In the genomic region with DNA sequence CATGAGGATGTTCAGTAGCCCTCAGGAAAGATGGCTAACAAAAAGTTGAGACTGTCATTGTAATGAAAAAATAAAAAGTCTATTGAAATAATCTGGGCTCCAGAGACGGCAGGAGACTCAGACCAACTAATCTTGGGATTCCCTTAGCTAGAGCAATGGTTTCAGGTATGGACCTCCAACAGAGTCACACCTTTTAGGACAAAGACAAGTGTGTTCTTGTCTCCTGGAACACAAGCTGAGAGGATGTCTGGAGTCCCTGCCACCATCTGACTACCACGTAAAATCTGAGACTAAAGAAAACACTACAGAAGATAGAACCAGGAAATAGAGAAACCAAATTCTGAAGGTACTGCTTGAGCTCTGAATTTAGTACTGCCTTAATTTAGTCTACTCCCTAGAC, we compare ENCODE assay signal across 18 cellular contexts.
DNase-seq lines count a peak whose midpoint lies in the region; ATAC-seq, FAIRE-seq and TF ChIP-seq lines count a peak whose summit lies in the region.
"Had no signal": no experiment of that assay in that cellular context is flagged by ENCODE, and none has a peak within 500 bp of the region (broad histone marks: within the 10 kb centered on the region; RNA-seq: fewer than 3 reads in every experiment).

No MANE protein-coding gene starts in this region.

- DNase-seq in DMS153 treated with DMSO at 0.1 percent for 48 hours (lab: John Stamatoyannopoulos, UW; ENCODE audit: unreplicated experiment), result peak; percentile 27
- no peak for DNase-seq in HL-60 (ENCODE audit: low read depth in 1 of 2, low spot score in 1 of 2)
- peak; percentile 34 for DNase-seq in NCI-H2196 treated with DMSO at 0.1 percent for 48 hours (lab: John Stamatoyannopoulos, UW; ENCODE audit: unreplicated experiment)
- DNase-seq in foreskin keratinocyte, result no peak
- DNase-seq in occipital lobe (lab: John Stamatoyannopoulos, UW), result no peak
- no peak for DNase-seq in activated T-cell treated with anti-CD3 and anti-CD28 coated beads, Interleukin-2, amount 50 U/mL, for 1 hour
- DNase-seq in frontal cortex (ENCODE audit: low spot score in 2 of 2), result no peak
- DNase-seq: CD4-positive, CD25-positive, alpha-beta regulatory T cell; DND-41; GF-D8; GOT3; HFFc6; KBM-7; NCI-H1105; NCI-H187; NCI-H446; NCI-H82; Right ventricle myocardium superior had no signal

- H3K4me1 ChIP-seq in foreskin keratinocyte, result peaks cover 40% of the 10 kb centered on the region

- H3K27ac ChIP-seq in HL-60 (replicated peaks), result peak overlapping the region; percentile 78
- peak overlapping the region; percentile 53 for H3K27ac ChIP-seq in foreskin keratinocyte

- H3K27me3 ChIP-seq in HL-60 (ENCODE audit: insufficient read depth, poor library complexity, severe bottlenecking) (no peaks in the 10 kb centered on the region), foreskin keratinocyte (no peaks in the 10 kb centered on the region)

- TF ChIP-seq CTCF in HL-60 (IDR thresholded peaks at IDR 0.05; ENCODE audit: insufficient read depth, low read length) (no peak), foreskin keratinocyte (conservative IDR thresholded peaks at IDR 0.05) (no peak)

- no peak for FAIRE-seq in frontal cortex (lab: Jason Lieb, UNC)

- H3K4me3 ChIP-seq in HL-60 (replicated peaks; ENCODE audit: insufficient read depth, low read length), result no peak overlapping the region

- ATAC-seq in foreskin keratinocyte, result no peak

Comparison
In these comparisons a context has a peak if more than half of its experiments do, and no peak if none do; other contexts are left out.
1. DNase-seq: peak in DMS153 treated with DMSO at 0.1 percent for 48 hours (single experiment) and NCI-H2196 treated with DMSO at 0.1 percent for 48 hours (single experiment); none in HL-60 (0 of 2), foreskin keratinocyte (0 of 2), occipital lobe (single experiment), activated T-cell treated with anti-CD3 and anti-CD28 coated beads, Interleukin-2, amount 50 U/mL, for 1 hour (single experiment) and frontal cortex (0 of 2).